In the genomic region with DNA sequence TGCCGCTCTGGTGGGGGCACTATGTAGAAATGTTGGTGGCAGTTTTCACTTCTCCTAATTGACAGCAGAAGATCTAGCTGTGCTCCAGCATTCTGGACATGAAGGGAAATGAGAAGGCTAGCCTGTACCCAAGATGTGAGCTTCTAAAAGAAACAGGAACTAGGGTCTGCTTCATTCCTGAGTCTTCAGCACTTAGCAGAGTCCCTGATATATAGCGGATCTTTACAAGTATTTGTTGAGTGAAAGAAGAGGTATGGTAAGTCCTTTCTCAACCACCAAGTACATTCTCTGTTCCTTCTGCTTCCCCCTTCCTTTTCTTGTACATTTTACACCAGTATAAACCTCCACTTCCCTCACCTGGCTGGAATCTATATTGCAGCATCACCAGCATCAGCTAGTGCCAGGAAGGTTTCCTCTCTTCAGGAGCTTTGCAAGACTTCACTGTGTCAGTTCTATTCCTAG, we compare ENCODE assay signal across 8 cellular contexts.
DNase-seq lines count a peak whose midpoint lies in the region; ATAC-seq and TF ChIP-seq lines count a peak whose summit lies in the region.

No MANE protein-coding gene starts in this region.

- no peaks in the 10 kb centered on the region for H3K79me2 ChIP-seq in osteoblast (ENCODE audit: insufficient read depth, low read length)

- ATAC-seq in GM21447 (IDR thresholded peaks at IDR 0.05; ENCODE audit: unreplicated experiment) (peak; percentile 59), HG03139 (IDR thresholded peaks at IDR 0.05; ENCODE audit: unreplicated experiment) (no peak), natural killer cell (no peak)

- H3K27ac Mint-ChIP-seq in natural killer cell (no peak overlapping the region), mesothelial cell of epicardium (no peak overlapping the region)

- H3K4me1 ChIP-seq in osteoblast (ENCODE audit: insufficient read depth, low read length): no peaks in the 10 kb centered on the region

- no peak overlapping the region for H3K4me3 ChIP-seq in osteoblast (ENCODE audit: insufficient read depth, low read length)

- no peak for TF ChIP-seq CTCF in osteoblast (IDR thresholded peaks at IDR 0.05; ENCODE audit: extremely low read depth, low read depth, low read length)
- TF ChIP-seq CTCF in natural killer cell (IDR thresholded peaks at IDR 0.05): no peak
- no peak for TF ChIP-seq CTCF in mesothelial cell of epicardium (IDR thresholded peaks at IDR 0.05; ENCODE audit: unreplicated experiment)

- H3K36me3 ChIP-seq in osteoblast (ENCODE audit: insufficient read depth, low read length): no peaks in the 10 kb centered on the region

- no peaks in the 10 kb centered on the region for H3K4me1 Mint-ChIP-seq in natural killer cell
- H3K4me1 Mint-ChIP-seq in mesothelial cell of epicardium: no peaks in the 10 kb centered on the region

- H3K4me3 Mint-ChIP-seq in natural killer cell: no peak overlapping the region
- H3K4me3 Mint-ChIP-seq in mesothelial cell of epicardium: no peak overlapping the region

- H3K4me2 ChIP-seq in osteoblast (ENCODE audit: insufficient read depth, low read length): no peak overlapping the region

- H2AFZ ChIP-seq in osteoblast (ENCODE audit: low read length): no peak overlapping the region

- no peaks in the 10 kb centered on the region for H3K9me3 Mint-ChIP-seq in natural killer cell
- peaks cover 8% of the 10 kb centered on the region for H3K9me3 Mint-ChIP-seq in mesothelial cell of epicardium

- H3K27me3 Mint-ChIP-seq in natural killer cell (ENCODE audit: low read depth in 2 of 2): no peaks in the 10 kb centered on the region
- H3K27me3 Mint-ChIP-seq in mesothelial cell of epicardium (ENCODE audit: low read depth): peaks cover 9% of the 10 kb centered on the region

- no peaks in the 10 kb centered on the region for H3K9me3 ChIP-seq in osteoblast (ENCODE audit: low read depth, low read length)

- H3K27me3 ChIP-seq in osteoblast (ENCODE audit: insufficient read depth, low read length): no peaks in the 10 kb centered on the region

- DNase-seq in DMS53 treated with DMSO at 0.1 percent for 48 hours (lab: John Stamatoyannopoulos, UW; ENCODE audit: unreplicated experiment) (peak; percentile 58), NCI-H2171 (lab: John Stamatoyannopoulos, UW) (peak; percentile 35), iPS-NIHi7 (ENCODE audit: extremely low spot score) (peak; percentile 55), osteoblast (ENCODE audit: insufficient read length, low spot score, missing footprints) (no peak), natural killer cell (no peak), mesothelial cell of epicardium (ENCODE audit: low spot score in 2 of 2, unreplicated experiment in 2 of 2) (no peak)

- H3K36me3 Mint-ChIP-seq in natural killer cell (no peaks in the 10 kb centered on the region), mesothelial cell of epicardium (no peaks in the 10 kb centered on the region)

- H3K27ac ChIP-seq in osteoblast (ENCODE audit: low read depth, low read length): no peak overlapping the region

- no peaks in the 10 kb centered on the region for H4K20me1 ChIP-seq in osteoblast (ENCODE audit: insufficient read depth, low read length)

- intact Hi-C loops in natural killer cell (cut with micrococcal nuclease): no loop called here

Comparison
In these comparisons a context has a peak if more than half of its experiments do, and no peak if none do; other contexts are left out.
1. DNase-seq: peak in DMS53 treated with DMSO at 0.1 percent for 48 hours (single experiment), NCI-H2171 (single experiment) and iPS-NIHi7 (single experiment); none in osteoblast (single experiment), natural killer cell (single experiment) and mesothelial cell of epicardium (0 of 2).